ENCODE assay signal across 13 cellular contexts in the genomic region with DNA sequence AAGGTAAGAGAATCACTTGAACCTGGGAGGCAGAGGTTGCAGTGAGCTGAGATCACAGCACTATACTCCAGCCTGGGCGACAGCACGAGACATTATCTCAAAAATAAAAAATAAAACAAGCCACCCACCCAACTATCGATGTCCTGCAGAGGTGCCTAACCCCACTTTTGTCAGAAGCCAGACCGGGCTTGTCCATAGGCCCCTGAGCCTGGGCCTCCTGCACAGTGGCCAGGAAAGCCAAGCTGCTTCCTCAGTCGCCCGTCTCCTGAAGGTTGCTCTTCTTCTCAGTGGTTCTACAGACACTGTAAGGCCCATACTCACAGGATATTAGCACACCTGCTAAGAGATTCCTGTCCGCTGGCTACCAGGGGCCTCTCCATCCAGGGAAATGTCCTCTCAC. TPM values are rescaled to one million over a fixed set of nuclear protein-coding genes. Genes with fewer than 3 reads are reported as not detected.
A peak's percentile ranks its signal among the peaks of the same experiment; 100 is the strongest.
DNase-seq lines count a peak whose midpoint lies in the region; ATAC-seq, FAIRE-seq and TF ChIP-seq lines count a peak whose summit lies in the region.
"Had no signal": no experiment of that assay in that cellular context is flagged by ENCODE, and none has a peak within 500 bp of the region (broad histone marks: within the 10 kb centered on the region; RNA-seq: fewer than 3 reads in every experiment).

No MANE protein-coding gene starts in this region.

- ATAC-seq in HepG2 (no peak), right lobe of liver (no peak)
- no peak for ATAC-seq in activated CD8-positive, alpha-beta T cell treated with anti-CD3 and anti-CD28 coated beads for 36 hours

- H3K27me3 ChIP-seq in HepG2 (ENCODE audit: control insufficient read depth in 1 of 2, insufficient read depth in 2 of 2, low read length in 2 of 2) (peaks cover 4 to 24% of the 10 kb centered on the region in 2 experiments; a peak in 4 of 5 replicates), right lobe of liver (no peaks in the 10 kb centered on the region), astrocyte (ENCODE audit: insufficient read depth, low read length) (peaks cover 20% of the 10 kb centered on the region)
- H3K27me3 ChIP-seq: BE2C had no signal

- no peaks in the 10 kb centered on the region for H3K79me2 ChIP-seq in HepG2 (ENCODE audit: insufficient read depth, low read length)
- H3K79me2 ChIP-seq in astrocyte (ENCODE audit: insufficient read depth, low read length): no peaks in the 10 kb centered on the region

- FAIRE-seq in HepG2 (lab: Jason Lieb, UNC) (no peak), astrocyte (lab: Jason Lieb, UNC) (no peak)

- POLR2A ChIA-PET in HepG2 (lab: Yijun Ruan, JAX): no interaction called here
- POLR2A ChIA-PET in activated CD8-positive, alpha-beta T cell treated with anti-CD3 and anti-CD28 coated beads for 36 hours (lab: Charles Lee): interaction anchor here (0.6 kb wide), 1 partner anchor 251 kb away, joined by 3 read pairs; no protein-coding TSS in a partner anchor

- TF ChIP-seq EP300 in HepG2 (IDR thresholded peaks at IDR 0.05; ENCODE audit: low read depth in 2 of 2, low read length in 2 of 2) (no peak), HepG2 (CRISPR knock-in tag; IDR thresholded peaks at IDR 0.05; ENCODE audit: borderline replicate concordance) (no peak)

- no peak overlapping the region for H3K27ac ChIP-seq in HepG2 (ENCODE audit: extremely low read length, insufficient read depth, low read length)
- H3K27ac ChIP-seq in right lobe of liver: no peak overlapping the region
- H3K27ac ChIP-seq in astrocyte (ENCODE audit: low read depth, low read length): no peak overlapping the region
- peak overlapping the region; percentile 7 for H3K27ac ChIP-seq in epithelial cell of prostate
- H3K27ac ChIP-seq: C4-2B had no signal

- H3K4me1 ChIP-seq in HepG2 (ENCODE audit: insufficient read depth, low read length) (peaks cover 34% of the 10 kb centered on the region), right lobe of liver (peaks cover 0 to 23% (median 11%) of the 10 kb centered on the region in 4 donors), astrocyte (ENCODE audit: insufficient read depth, low read length) (peaks cover 9% of the 10 kb centered on the region)
- H3K4me1 ChIP-seq: BE2C, HAP-1 had no signal

- TF ChIP-seq POLR2A in HepG2 (IDR thresholded peaks at IDR 0.05; ENCODE audit: insufficient read depth in 1 of 2, low read depth in 2 of 2, low read length in 2 of 2): no peak
- no peak for TF ChIP-seq POLR2A in right lobe of liver (IDR thresholded peaks at IDR 0.05)

- no TSS peak for BruUV-seq in HepG2 (replicated peaks; lab: Mats Ljungman, UMichigan)

- H3K9me3 ChIP-seq in HepG2 (ENCODE audit: low read length) (0 out of 2 replicates have a peak, but pooled peaks cover 4% of the 10 kb centered on the region), right lobe of liver (no peaks in the 10 kb centered on the region), astrocyte (ENCODE audit: insufficient read depth, low read depth, low read length) (no peaks in the 10 kb centered on the region)
- H3K9me3 ChIP-seq: BE2C, HAP-1 had no signal

- H4K20me1 ChIP-seq in HepG2 (ENCODE audit: insufficient read depth, low read length) (no peaks in the 10 kb centered on the region; the same call in 1 of the 2 replicates), astrocyte (ENCODE audit: insufficient read depth, low read length) (no peaks in the 10 kb centered on the region)

- no peak for TF ChIP-seq RAD21 in HepG2 (CRISPR knock-in tag; IDR thresholded peaks at IDR 0.05)

- H3K4me1 Mint-ChIP-seq in astrocyte (ENCODE audit: low read depth, unreplicated experiment): no peaks in the 10 kb centered on the region
- H3K4me1 Mint-ChIP-seq in activated CD8-positive, alpha-beta T cell treated with anti-CD3 and anti-CD28 coated beads for 36 hours (ENCODE audit: low read depth): peaks cover 22% of the 10 kb centered on the region

- H3K4me3 Mint-ChIP-seq in astrocyte (ENCODE audit: unreplicated experiment): no peak overlapping the region
- no peak overlapping the region for H3K4me3 Mint-ChIP-seq in activated CD8-positive, alpha-beta T cell treated with anti-CD3 and anti-CD28 coated beads for 36 hours

- no peak overlapping the region for H2AFZ ChIP-seq in HepG2 (ENCODE audit: low read length)
- H2AFZ ChIP-seq in astrocyte (ENCODE audit: low read depth, low read length): no peak overlapping the region

- H3K4me2 ChIP-seq in HepG2 (ENCODE audit: low read depth, low read length): no peak overlapping the region
- no peak overlapping the region for H3K4me2 ChIP-seq in astrocyte (ENCODE audit: low read length)

- WGBS in HepG2 (ENCODE audit: low lambda C conversion rate): 53% methylated on average over 7 of the region's 7 CpGs
- WGBS in right lobe of liver (ENCODE audit: insufficient coverage, low coverage, low lambda C conversion rate, missing lambda C conversion rate): 67% methylated on average over 7 of the region's 7 CpGs

- in situ Hi-C loops in HepG2 (cut with HindIII; ENCODE audit: extremely low pct_ligation_motif_present, low pct_unique_long_range_greater_than_20kb): no loop called here

- H3K36me3 Mint-ChIP-seq in astrocyte (ENCODE audit: low read depth, unreplicated experiment): peaks cover 19% of the 10 kb centered on the region
- peaks cover 10% of the 10 kb centered on the region for H3K36me3 Mint-ChIP-seq in activated CD8-positive, alpha-beta T cell treated with anti-CD3 and anti-CD28 coated beads for 36 hours (ENCODE audit: low read depth)

- no peak for DNase-seq in HepG2 (ENCODE audit: low spot score)
- no peak for DNase-seq in right lobe of liver
- DNase-seq in astrocyte (ENCODE audit: low read depth): no peak
- no peak for DNase-seq in epithelial cell of prostate (ENCODE audit: low read depth, low spot score)
- DNase-seq in activated gamma-delta T cell (lab: John Stamatoyannopoulos, UW): no peak
- DNase-seq in dedifferentiated amniotic fluid mesenchymal stem cell (ENCODE audit: extremely low spot score): no peak
- no peak for DNase-seq in activated CD8-positive, alpha-beta T cell treated with anti-CD3 and anti-CD28 coated beads for 36 hours

- H3K9me3 Mint-ChIP-seq in astrocyte (ENCODE audit: unreplicated experiment): peaks cover 4% of the 10 kb centered on the region
- H3K9me3 Mint-ChIP-seq in activated CD8-positive, alpha-beta T cell treated with anti-CD3 and anti-CD28 coated beads for 36 hours: no peaks in the 10 kb centered on the region

- H3K9ac ChIP-seq in HepG2 (ENCODE audit: insufficient read depth, low read depth, low read length) (no peak overlapping the region), astrocyte (ENCODE audit: low read length) (no peak overlapping the region)

- peaks cover 22% of the 10 kb centered on the region for H3K27me3 Mint-ChIP-seq in astrocyte (ENCODE audit: low read depth, unreplicated experiment)
- peaks cover 29% of the 10 kb centered on the region for H3K27me3 Mint-ChIP-seq in activated CD8-positive, alpha-beta T cell treated with anti-CD3 and anti-CD28 coated beads for 36 hours

- H3K4me3 ChIP-seq in HepG2 (replicated peaks in 1 of 3; ENCODE audit: insufficient read depth in 1 of 3, low read depth in 2 of 3, low read length in 3 of 3) (no peak overlapping the region), right lobe of liver (no peak overlapping the region), astrocyte (ENCODE audit: insufficient read depth, low read depth, low read length) (no peak overlapping the region)
- H3K4me3 ChIP-seq: HAP-1 had no signal

- intact Hi-C loops in HepG2 (cut with micrococcal nuclease; ENCODE audit: unreplicated experiment): no loop called here
- intact Hi-C loops in right lobe of liver (cut with DNase I): no loop called here
- intact Hi-C loops in activated CD8-positive, alpha-beta T cell treated with anti-CD3 and anti-CD28 coated beads for 36 hours (cut with micrococcal nuclease): no loop called here

- TF ChIP-seq CTCF in HepG2 (CRISPR knock-in tag; IDR thresholded peaks at IDR 0.05) (no peak), right lobe of liver (IDR thresholded peaks at IDR 0.05) (no peak), astrocyte (IDR thresholded peaks at IDR 0.05; ENCODE audit: insufficient read depth, low read depth, low read length) (no peak)
- no peak for TF ChIP-seq CTCF in activated CD8-positive, alpha-beta T cell treated with anti-CD3 and anti-CD28 coated beads for 36 hours (IDR thresholded peaks at IDR 0.05)

- H3K27ac Mint-ChIP-seq in astrocyte (ENCODE audit: unreplicated experiment): peak overlapping the region; percentile 73
- no peak overlapping the region for H3K27ac Mint-ChIP-seq in activated CD8-positive, alpha-beta T cell treated with anti-CD3 and anti-CD28 coated beads for 36 hours

- H3K36me3 ChIP-seq in HepG2 (replicated peaks in 1 of 2; ENCODE audit: control insufficient read depth in 1 of 2, insufficient read depth in 2 of 2, low read length in 2 of 2) (peaks cover 8 to 24% of the 10 kb centered on the region in 2 experiments; a peak in 4 of 5 replicates), right lobe of liver (peaks cover 4 to 25% (median 14%) of the 10 kb centered on the region in 4 donors), astrocyte (ENCODE audit: insufficient read depth, low read length) (peaks cover 11% of the 10 kb centered on the region)

- CTCF ChIA-PET in HepG2 (lab: Yijun Ruan, JAX; ENCODE audit: low intra/inter-chr PET ratio, low total read pairs): interaction anchor here (1.5 to 2.1 kb wide), 2 partner anchors 51 to 239 kb away, joined by 6 to 17 read pairs; no protein-coding TSS in a partner anchor
- CTCF ChIA-PET in activated CD8-positive, alpha-beta T cell treated with anti-CD3 and anti-CD28 coated beads for 36 hours (lab: Charles Lee): interaction anchor here (0.6 to 1.4 kb wide), 2 partner anchors 71 to 209 kb away, joined by 3 to 4 read pairs; no protein-coding TSS in a partner anchor

RNA-seq across cellular contexts. Expression of a gene that starts 11.2 kb away (rescaled TPM):
- total RNA-seq in HepG2 (2016; rRNA removed; fragmentation: Illumina TruSeq; extraction: Trizol) (35.1 and 63.8 TPM in 2 replicates), right lobe of liver (100 to 1,000 TPM; 226 to 357 (median 263) TPM), astrocyte (22.9 and 28.8 TPM in 2 replicates)
- total RNA-seq in HepG2 (2016; cell fraction: cytosol; rRNA removed; fragmentation: Illumina TruSeq; extraction: Trizol; ENCODE audit: low read depth): 12.7 and 15.0 TPM in 2 replicates
- 29.8 and 64.2 TPM in 2 replicates for total RNA-seq in HepG2 (2016; cell fraction: insoluble cytoplasmic fraction; rRNA removed; fragmentation: Illumina TruSeq; extraction: Trizol)
- total RNA-seq in HepG2 (2016; cell fraction: membrane; rRNA removed; fragmentation: Illumina TruSeq; extraction: Trizol): 28.1 and 29.2 TPM in 2 replicates
- total RNA-seq in HepG2 (2016; cell fraction: nucleus; rRNA removed; fragmentation: Illumina TruSeq; extraction: Trizol): 66.6 and 67.9 TPM in 2 replicates
- polyA plus RNA-seq in HepG2 (2011; rRNA removed): 50.6 and 69.7 TPM in 2 replicates
- polyA plus RNA-seq in HepG2 (2011; cell fraction: cytosol; rRNA removed): 53.6 and 111 TPM in 2 replicates
- 91.0 and 105 TPM in 2 replicates for polyA plus RNA-seq in HepG2 (2011; cell fraction: nucleus; rRNA removed)
- polyA plus RNA-seq in HepG2 (2012): 35.0 and 38.8 TPM in 2 replicates
- 8.2 and 8.4 TPM in 2 replicates for polyA plus RNA-seq in HepG2 (2016; cell fraction: cytosol; fragmentation: Illumina TruSeq; extraction: Trizol; ENCODE audit: low read depth)
- 34.3 and 41.4 TPM in 2 replicates for polyA plus RNA-seq in HepG2 (2016; cell fraction: insoluble cytoplasmic fraction; fragmentation: Illumina TruSeq; extraction: Trizol; ENCODE audit: low read depth)
- 23.2 and 23.5 TPM in 2 replicates for polyA plus RNA-seq in HepG2 (2016; cell fraction: membrane; fragmentation: Illumina TruSeq; extraction: Trizol; ENCODE audit: low read depth)
- 90.2 and 93.4 TPM in 2 replicates for polyA plus RNA-seq in HepG2 (2016; cell fraction: nucleus; fragmentation: Illumina TruSeq; extraction: Trizol; ENCODE audit: insufficient read depth, low read depth)
- polyA minus RNA-seq in HepG2 (2011; rRNA and poly(A)+ RNA removed; ENCODE audit: low replicate concordance): 57.1 and 105 TPM in 2 replicates
- 38.1 and 44.7 TPM in 2 replicates for polyA minus RNA-seq in HepG2 (2011; cell fraction: cytosol; rRNA and poly(A)+ RNA removed)
- polyA minus RNA-seq in HepG2 (2011; cell fraction: nucleus; rRNA and poly(A)+ RNA removed): 58.2 and 81.7 TPM in 2 replicates
- total RNA-seq in activated CD8-positive, alpha-beta T cell treated with anti-CD3 and anti-CD28 coated beads for 36 hours: 10 to 100 TPM; 24.7 to 24.9 TPM

RNA-seq across cellular contexts. Expression of a gene that starts 12.3 kb away (rescaled TPM):
- total RNA-seq in HepG2 (2016; rRNA removed; fragmentation: Illumina TruSeq; extraction: Trizol): 157 and 174 TPM in 2 replicates
- total RNA-seq in HepG2 (2016; cell fraction: cytosol; rRNA removed; fragmentation: Illumina TruSeq; extraction: Trizol; ENCODE audit: low read depth): 112 and 125 TPM in 2 replicates
- total RNA-seq in HepG2 (2016; cell fraction: insoluble cytoplasmic fraction; rRNA removed; fragmentation: Illumina TruSeq; extraction: Trizol): 157 and 172 TPM in 2 replicates
- 121 and 136 TPM in 2 replicates for total RNA-seq in HepG2 (2016; cell fraction: membrane; rRNA removed; fragmentation: Illumina TruSeq; extraction: Trizol)
- 52.6 and 58.0 TPM in 2 replicates for total RNA-seq in HepG2 (2016; cell fraction: nucleus; rRNA removed; fragmentation: Illumina TruSeq; extraction: Trizol)
- 293 and 323 TPM in 2 replicates for polyA plus RNA-seq in HepG2 (2011; rRNA removed)
- 297 and 385 TPM in 2 replicates for polyA plus RNA-seq in HepG2 (2011; cell fraction: cytosol; rRNA removed)
- polyA plus RNA-seq in HepG2 (2011; cell fraction: nucleus; rRNA removed): 155 and 174 TPM in 2 replicates
- polyA plus RNA-seq in HepG2 (2012): 123 and 148 TPM in 2 replicates
- polyA plus RNA-seq in HepG2 (2016; cell fraction: cytosol; fragmentation: Illumina TruSeq; extraction: Trizol; ENCODE audit: low read depth): 115 and 148 TPM in 2 replicates
- polyA plus RNA-seq in HepG2 (2016; cell fraction: insoluble cytoplasmic fraction; fragmentation: Illumina TruSeq; extraction: Trizol; ENCODE audit: low read depth): 172 and 184 TPM in 2 replicates
- 126 and 141 TPM in 2 replicates for polyA plus RNA-seq in HepG2 (2016; cell fraction: membrane; fragmentation: Illumina TruSeq; extraction: Trizol; ENCODE audit: low read depth)
- polyA plus RNA-seq in HepG2 (2016; cell fraction: nucleus; fragmentation: Illumina TruSeq; extraction: Trizol; ENCODE audit: insufficient read depth, low read depth): 111 and 112 TPM in 2 replicates
- 172 and 255 TPM in 2 replicates for polyA minus RNA-seq in HepG2 (2011; rRNA and poly(A)+ RNA removed; ENCODE audit: low replicate concordance)
- 61.5 and 83.0 TPM in 2 replicates for polyA minus RNA-seq in HepG2 (2011; cell fraction: cytosol; rRNA and poly(A)+ RNA removed)
- 19.1 and 27.6 TPM in 2 replicates for polyA minus RNA-seq in HepG2 (2011; cell fraction: nucleus; rRNA and poly(A)+ RNA removed)
- total RNA-seq in right lobe of liver: 100 to 1,000 TPM in 2 of 6 experiments, 10 to 100 TPM in 4; 40.6 to 111 (median 47.4) TPM
- 69.5 and 75.6 TPM in 2 replicates for total RNA-seq in astrocyte
- total RNA-seq in activated CD8-positive, alpha-beta T cell treated with anti-CD3 and anti-CD28 coated beads for 36 hours: 100 to 1,000 TPM; 150 to 162 TPM

RNA-seq across cellular contexts. Expression of a gene that starts 14.5 kb away (rescaled TPM):
- total RNA-seq in HepG2 (2016; rRNA removed; fragmentation: Illumina TruSeq; extraction: Trizol) (2.3 and 6.6 TPM in 2 replicates), right lobe of liver (10 to 100 TPM; 19.1 to 82.4 (median 35.9) TPM), astrocyte (0.77 and 1.5 TPM in 2 replicates)
- total RNA-seq in HepG2 (2016; cell fraction: cytosol; rRNA removed; fragmentation: Illumina TruSeq; extraction: Trizol; ENCODE audit: low read depth): 1.0 and 1.6 TPM in 2 replicates
- total RNA-seq in HepG2 (2016; cell fraction: insoluble cytoplasmic fraction; rRNA removed; fragmentation: Illumina TruSeq; extraction: Trizol): 2.2 and 6.6 TPM in 2 replicates
- 1.1 and 1.5 TPM in 2 replicates for total RNA-seq in HepG2 (2016; cell fraction: membrane; rRNA removed; fragmentation: Illumina TruSeq; extraction: Trizol)
- total RNA-seq in HepG2 (2016; cell fraction: nucleus; rRNA removed; fragmentation: Illumina TruSeq; extraction: Trizol): 7.5 and 8.8 TPM in 2 replicates
- polyA plus RNA-seq in HepG2 (2011; rRNA removed): 17.4 and 18.1 TPM in 2 replicates
- polyA plus RNA-seq in HepG2 (2011; cell fraction: cytosol; rRNA removed): 6.7 and 8.6 TPM in 2 replicates
- polyA plus RNA-seq in HepG2 (2011; cell fraction: nucleus; rRNA removed): 92.0 and 127 TPM in 2 replicates
- 8.9 and 16.9 TPM in 2 replicates for polyA plus RNA-seq in HepG2 (2012)
- polyA plus RNA-seq in HepG2 (2016; cell fraction: cytosol; fragmentation: Illumina TruSeq; extraction: Trizol; ENCODE audit: low read depth): 0.78 and 0.88 TPM in 2 replicates
- polyA plus RNA-seq in HepG2 (2016; cell fraction: insoluble cytoplasmic fraction; fragmentation: Illumina TruSeq; extraction: Trizol; ENCODE audit: low read depth): 1.7 and 1.9 TPM in 2 replicates
- 1.1 and 1.7 TPM in 2 replicates for polyA plus RNA-seq in HepG2 (2016; cell fraction: membrane; fragmentation: Illumina TruSeq; extraction: Trizol; ENCODE audit: low read depth)
- polyA plus RNA-seq in HepG2 (2016; cell fraction: nucleus; fragmentation: Illumina TruSeq; extraction: Trizol; ENCODE audit: insufficient read depth, low read depth): 17.9 and 18.5 TPM in 2 replicates
- 11.2 and 24.1 TPM in 2 replicates for polyA minus RNA-seq in HepG2 (2011; rRNA and poly(A)+ RNA removed; ENCODE audit: low replicate concordance)
- polyA minus RNA-seq in HepG2 (2011; cell fraction: cytosol; rRNA and poly(A)+ RNA removed): 3.3 and 3.6 TPM in 2 replicates
- polyA minus RNA-seq in HepG2 (2011; cell fraction: nucleus; rRNA and poly(A)+ RNA removed): 30.0 and 30.8 TPM in 2 replicates
- 1 to 10 TPM; 2.1 to 2.9 TPM for total RNA-seq in activated CD8-positive, alpha-beta T cell treated with anti-CD3 and anti-CD28 coated beads for 36 hours
- polyA plus RNA-seq: CD4-positive, alpha-beta memory T cell had no signal

RNA-seq across cellular contexts. Expression of a gene that starts 21.2 kb away (rescaled TPM):
- 0.80 and 1.0 TPM in 2 replicates for total RNA-seq in HepG2 (2016; rRNA removed; fragmentation: Illumina TruSeq; extraction: Trizol)
- not detected in 2 replicates for total RNA-seq in HepG2 (2016; cell fraction: cytosol; rRNA removed; fragmentation: Illumina TruSeq; extraction: Trizol; ENCODE audit: low read depth)
- 0.49 and 1.3 TPM in 2 replicates for total RNA-seq in HepG2 (2016; cell fraction: insoluble cytoplasmic fraction; rRNA removed; fragmentation: Illumina TruSeq; extraction: Trizol)
- 0.21 and 0.34 TPM in 2 replicates for total RNA-seq in HepG2 (2016; cell fraction: membrane; rRNA removed; fragmentation: Illumina TruSeq; extraction: Trizol)
- 0.68 and 0.75 TPM in 2 replicates for total RNA-seq in HepG2 (2016; cell fraction: nucleus; rRNA removed; fragmentation: Illumina TruSeq; extraction: Trizol)
- polyA plus RNA-seq in HepG2 (2011; rRNA removed): 1.1 TPM in 2 replicates
- 0.95 and 1.5 TPM in 2 replicates for polyA plus RNA-seq in HepG2 (2011; cell fraction: cytosol; rRNA removed)
- polyA plus RNA-seq in HepG2 (2011; cell fraction: nucleus; rRNA removed): 2.5 and 3.2 TPM in 2 replicates
- polyA plus RNA-seq in HepG2 (2012): 0.30 and 0.93 TPM in 2 replicates
- 0.19 and 0.25 TPM in 2 replicates for polyA plus RNA-seq in HepG2 (2016; cell fraction: cytosol; fragmentation: Illumina TruSeq; extraction: Trizol; ENCODE audit: low read depth)
- 0.72 and 1.1 TPM in 2 replicates for polyA plus RNA-seq in HepG2 (2016; cell fraction: insoluble cytoplasmic fraction; fragmentation: Illumina TruSeq; extraction: Trizol; ENCODE audit: low read depth)
- polyA plus RNA-seq in HepG2 (2016; cell fraction: membrane; fragmentation: Illumina TruSeq; extraction: Trizol; ENCODE audit: low read depth): 0.26 and 0.29 TPM in 2 replicates
- 1.2 and 1.5 TPM in 2 replicates for polyA plus RNA-seq in HepG2 (2016; cell fraction: nucleus; fragmentation: Illumina TruSeq; extraction: Trizol; ENCODE audit: insufficient read depth, low read depth)
- 0.16 and 1.7 TPM in 2 replicates for polyA minus RNA-seq in HepG2 (2011; rRNA and poly(A)+ RNA removed; ENCODE audit: low replicate concordance)
- polyA minus RNA-seq in HepG2 (2011; cell fraction: cytosol; rRNA and poly(A)+ RNA removed): 1.1 TPM in 1 of 2 replicates, not detected in the other
- 0.37 and 0.90 TPM in 2 replicates for polyA minus RNA-seq in HepG2 (2011; cell fraction: nucleus; rRNA and poly(A)+ RNA removed)
- total RNA-seq in right lobe of liver: 1 to 10 TPM in 3 of 6 experiments, under 1 TPM in 2, not detected in 1; 0.51 to 7.7 (median 3.0) TPM
- 10.2 and 12.1 TPM in 2 replicates for total RNA-seq in astrocyte
- total RNA-seq in activated CD8-positive, alpha-beta T cell treated with anti-CD3 and anti-CD28 coated beads for 36 hours: 1 to 10 TPM in 1 of 2 experiments, under 1 TPM in 1; 0.61 to 1.1 TPM
- total RNA-seq: G401 had no signal
- polyA plus RNA-seq: CD4-positive, alpha-beta memory T cell had no signal

RNA-seq across cellular contexts. Expression of a gene that starts 27.9 kb away (rescaled TPM):
- total RNA-seq in HepG2 (2016; rRNA removed; fragmentation: Illumina TruSeq; extraction: Trizol): 3.2 and 3.9 TPM in 2 replicates
- total RNA-seq in HepG2 (2016; cell fraction: cytosol; rRNA removed; fragmentation: Illumina TruSeq; extraction: Trizol; ENCODE audit: low read depth): 0.30 and 0.53 TPM in 2 replicates
- 1.7 and 4.2 TPM in 2 replicates for total RNA-seq in HepG2 (2016; cell fraction: insoluble cytoplasmic fraction; rRNA removed; fragmentation: Illumina TruSeq; extraction: Trizol)
- 0.96 and 1.3 TPM in 2 replicates for total RNA-seq in HepG2 (2016; cell fraction: membrane; rRNA removed; fragmentation: Illumina TruSeq; extraction: Trizol)
- total RNA-seq in HepG2 (2016; cell fraction: nucleus; rRNA removed; fragmentation: Illumina TruSeq; extraction: Trizol): 3.7 and 4.8 TPM in 2 replicates
- polyA plus RNA-seq in HepG2 (2011; rRNA removed): 2.7 and 5.3 TPM in 2 replicates
- polyA plus RNA-seq in HepG2 (2011; cell fraction: cytosol; rRNA removed): 2.4 and 2.7 TPM in 2 replicates
- 16.0 and 18.1 TPM in 2 replicates for polyA plus RNA-seq in HepG2 (2011; cell fraction: nucleus; rRNA removed)
- polyA plus RNA-seq in HepG2 (2012): 4.3 and 7.8 TPM in 2 replicates
- polyA plus RNA-seq in HepG2 (2016; cell fraction: cytosol; fragmentation: Illumina TruSeq; extraction: Trizol; ENCODE audit: low read depth): 0.38 and 0.63 TPM in 2 replicates
- 1.7 and 2.0 TPM in 2 replicates for polyA plus RNA-seq in HepG2 (2016; cell fraction: insoluble cytoplasmic fraction; fragmentation: Illumina TruSeq; extraction: Trizol; ENCODE audit: low read depth)
- polyA plus RNA-seq in HepG2 (2016; cell fraction: membrane; fragmentation: Illumina TruSeq; extraction: Trizol; ENCODE audit: low read depth): 1.2 TPM in 2 replicates
- 7.5 and 8.9 TPM in 2 replicates for polyA plus RNA-seq in HepG2 (2016; cell fraction: nucleus; fragmentation: Illumina TruSeq; extraction: Trizol; ENCODE audit: insufficient read depth, low read depth)
- 0.23 and 7.1 TPM in 2 replicates for polyA minus RNA-seq in HepG2 (2011; rRNA and poly(A)+ RNA removed; ENCODE audit: low replicate concordance)
- polyA minus RNA-seq in HepG2 (2011; cell fraction: cytosol; rRNA and poly(A)+ RNA removed): 1.1 and 2.2 TPM in 2 replicates
- polyA minus RNA-seq in HepG2 (2011; cell fraction: nucleus; rRNA and poly(A)+ RNA removed): 2.7 and 3.3 TPM in 2 replicates
- under 1 TPM in 4 of 6 experiments, not detected in 2; 0.07 to 0.47 (median 0.22) TPM for total RNA-seq in right lobe of liver
- not detected in 2 replicates for total RNA-seq in astrocyte
- total RNA-seq in activated CD8-positive, alpha-beta T cell treated with anti-CD3 and anti-CD28 coated beads for 36 hours: not detected
- total RNA-seq: CD4-positive, alpha-beta memory T cell; G401; HT-29 had no signal
- polyA plus RNA-seq: CD4-positive, alpha-beta memory T cell had no signal
